12 cellular contexts compared by ENCODE assay signal in genomic region chr22:41656515-41656914, GRCh38. TPM values are rescaled to one million over a fixed set of nuclear protein-coding genes. Genes with fewer than 3 reads are reported as not detected.
"Had no signal": no experiment of that assay in that cellular context is flagged by ENCODE, and none has a peak within 500 bp of the region (broad histone marks: within the 10 kb centered on the region; RNA-seq: fewer than 3 reads in every experiment).

No MANE protein-coding gene starts in this region.

- DNase-seq: activated CD4-positive, alpha-beta T cell treated with anti-CD3 and anti-CD28 coated beads, Interleukin-2, amount 50 U/mL, for 48 hours; activated CD8-positive, alpha-beta memory T cell treated with anti-CD3 and anti-CD28 coated beads, Interleukin-2, amount 10 ng/mL, durations not matched to agents 7 days and 5 days; activated T-cell treated with anti-CD3 and anti-CD28 coated beads, Interleukin-2, amount 50 U/mL, for 48 hours; gastrocnemius medialis; kidney; midbrain; stimulated activated CD4-positive, alpha-beta T cell treated with anti-CD3 and anti-CD28 coated beads, Interleukin-1b, Interleukin-23, amount 100 ng/mL, for 48 hours; stimulated activated naive CD4-positive, alpha-beta T cell treated with Interleukin-2 at 50 U/mL for 16 hours; T-helper 2 cell had no signal

- H3K27ac Mint-ChIP-seq: activated CD8-positive, alpha-beta memory T cell treated with anti-CD3 and anti-CD28 coated beads, Interleukin-2, amount 10 ng/mL, durations not matched to agents 7 days and 5 days had no signal

- ATAC-seq: activated CD4-positive, CD25-positive, alpha-beta regulatory T cell treated with anti-CD3 and anti-CD28 coated beads, Interleukin-2, amount 50 U/mL, for 24 hours; activated CD8-positive, alpha-beta memory T cell treated with anti-CD3 and anti-CD28 coated beads, Interleukin-2, amount 10 ng/mL, durations not matched to agents 7 days and 5 days; gastrocnemius medialis had no signal

- H3K27me3 ChIP-seq: ascending aorta, gastrocnemius medialis, suprapubic skin had no signal

- H3K4me3 ChIP-seq: ascending aorta, gastrocnemius medialis, suprapubic skin had no signal

- H3K4me3 Mint-ChIP-seq: activated CD8-positive, alpha-beta memory T cell treated with anti-CD3 and anti-CD28 coated beads, Interleukin-2, amount 10 ng/mL, durations not matched to agents 7 days and 5 days had no signal

- H3K27ac ChIP-seq: ascending aorta, gastrocnemius medialis, suprapubic skin had no signal

- H3K4me1 ChIP-seq: ascending aorta, suprapubic skin had no signal

- H3K9me3 ChIP-seq: ascending aorta, gastrocnemius medialis, suprapubic skin had no signal

RNA-seq across cellular contexts. Expression of gene MEI1, which starts 42.8 kb away (rescaled TPM):
- total RNA-seq: ascending aorta had no signal
